Comparison of ENCODE assay signal across 8 cellular contexts in the genomic region with DNA sequence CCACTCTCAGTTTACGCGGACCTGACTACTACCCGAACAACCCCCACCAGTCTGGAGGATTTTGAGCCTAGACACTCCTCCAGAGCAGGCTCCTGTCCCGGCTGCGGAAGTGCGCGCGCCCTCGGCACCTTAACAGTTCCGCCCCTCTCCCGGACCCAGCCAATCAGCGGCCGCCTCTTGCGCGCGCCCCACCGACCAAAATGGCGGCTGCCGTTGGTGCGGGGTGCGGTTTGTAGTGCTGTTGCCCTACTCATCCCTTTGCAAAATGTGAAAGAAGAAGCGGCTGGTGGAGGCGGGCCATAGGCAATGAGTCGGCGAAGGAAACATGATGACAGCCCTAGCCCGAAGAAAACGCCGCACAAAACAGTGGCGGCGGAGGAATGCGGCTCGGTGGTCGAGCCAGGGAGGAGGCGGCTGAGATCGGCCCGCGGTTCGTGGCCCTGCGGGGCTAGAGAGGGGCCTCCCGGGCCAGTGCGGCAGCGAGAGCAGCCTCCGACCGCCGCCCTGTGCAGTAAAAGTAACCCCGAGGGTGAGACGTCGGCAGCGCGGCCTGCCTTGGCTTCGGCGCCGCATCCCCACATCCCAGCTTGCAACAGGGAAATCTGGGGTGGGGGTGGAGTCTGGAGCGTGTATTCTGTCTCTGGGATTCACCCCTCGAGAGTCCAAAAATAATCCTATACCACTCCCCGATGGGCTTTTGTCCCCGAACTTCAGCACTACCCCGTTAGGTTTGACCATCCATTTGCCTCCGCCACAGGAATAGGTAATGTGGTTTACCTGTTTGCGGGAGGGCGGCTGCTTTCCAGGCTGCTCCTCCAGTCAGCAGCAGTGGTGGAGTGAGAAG.
DNase-seq lines count a peak whose midpoint lies in the region; ATAC-seq, FAIRE-seq and TF ChIP-seq lines count a peak whose summit lies in the region.

A gene (plus strand): TSS at position 191 of the 844 bp plus-strand sequence. CDS start 116 bp downstream, at position 307.

- peak; percentile 98 for DNase-seq in AG08395 (ENCODE audit: low spot score)
- peak; percentile 86 to 93 for DNase-seq in NCI-H446 (lab: John Stamatoyannopoulos, UW)
- DNase-seq in activated CD4-positive, CD25-positive, alpha-beta regulatory T cell treated with anti-CD3 and anti-CD28 coated beads, Interleukin-2, amount 50 U/mL, for 72 hours, result peak; percentile 95
- peak; percentile 41 to 77 for DNase-seq in cerebellar nuclear complex (lab: John Stamatoyannopoulos, UW)
- peak; percentile 92 for DNase-seq in stimulated activated CD4-positive, alpha-beta T cell treated with anti-CD3 and anti-CD28 coated beads, Interleukin-12 subunit alpha, Interleukin-12 subunit beta, amount 100 ng/mL, for 4 hours

- peak; percentile 87 for TF ChIP-seq POLR2A in GM18951 (IDR thresholded peaks at IDR 0.05; ENCODE audit: extremely low read depth, insufficient read depth, insufficient read length)

- ATAC-seq in HG03196 (IDR thresholded peaks at IDR 0.05; ENCODE audit: unreplicated experiment), result peak; percentile 100

- FAIRE-seq in islet of Langerhans (lab: Jason Lieb, UNC), result peak; percentile 56

- in situ Hi-C loops in GM18951 (cut with MboI; ENCODE audit: low sequenced_read_pairs, unreplicated experiment), result no loop called here

Comparison
In these comparisons a context has a peak if more than half of its experiments do, and no peak if none do; other contexts are left out.
1. Peak in every context shown above with its lines: DNase-seq and ATAC-seq.